In the genomic region with DNA sequence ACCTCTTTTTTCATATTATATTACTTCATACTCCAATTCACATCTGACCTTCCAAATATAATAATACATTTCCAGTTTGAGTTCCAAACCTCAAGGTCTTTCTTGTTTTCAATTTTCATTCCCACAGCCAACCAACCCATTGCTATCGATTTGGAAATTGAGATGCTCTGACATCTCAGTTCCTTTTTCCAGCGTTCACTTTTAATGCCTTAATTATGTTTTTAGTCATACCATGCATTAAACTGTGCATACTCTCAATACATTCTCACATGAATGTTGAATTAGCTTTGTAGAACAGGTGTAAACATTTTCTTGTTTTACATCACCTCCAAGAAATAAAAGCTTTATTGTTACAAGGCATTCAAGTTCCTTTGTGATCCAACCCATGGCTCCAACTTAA, we compare ENCODE assay signal across 1 cellular context.
TF ChIP-seq lines count a peak whose summit lies in the region.

No MANE protein-coding gene starts in this region.

TF ChIP-seq in WTC11, 78 proteins besides CTCF, POLR2A, EP300 and RAD21 (continued from another document):
- TF ChIP-seq, protein P1, sequence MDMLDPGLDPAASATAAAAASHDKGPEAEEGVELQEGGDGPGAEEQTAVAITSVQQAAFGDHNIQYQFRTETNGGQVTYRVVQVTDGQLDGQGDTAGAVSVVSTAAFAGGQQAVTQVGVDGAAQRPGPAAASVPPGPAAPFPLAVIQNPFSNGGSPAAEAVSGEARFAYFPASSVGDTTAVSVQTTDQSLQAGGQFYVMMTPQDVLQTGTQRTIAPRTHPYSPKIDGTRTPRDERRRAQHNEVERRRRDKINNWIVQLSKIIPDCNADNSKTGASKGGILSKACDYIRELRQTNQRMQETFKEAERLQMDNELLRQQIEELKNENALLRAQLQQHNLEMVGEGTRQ (CRISPR knock-in tag; IDR thresholded peaks at IDR 0.05) = no peak
- TF ChIP-seq, protein P2, sequence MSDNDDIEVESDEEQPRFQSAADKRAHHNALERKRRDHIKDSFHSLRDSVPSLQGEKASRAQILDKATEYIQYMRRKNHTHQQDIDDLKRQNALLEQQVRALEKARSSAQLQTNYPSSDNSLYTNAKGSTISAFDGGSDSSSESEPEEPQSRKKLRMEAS (CRISPR knock-in tag; IDR thresholded peaks at IDR 0.05) = no peak
- TF ChIP-seq, protein P3, sequence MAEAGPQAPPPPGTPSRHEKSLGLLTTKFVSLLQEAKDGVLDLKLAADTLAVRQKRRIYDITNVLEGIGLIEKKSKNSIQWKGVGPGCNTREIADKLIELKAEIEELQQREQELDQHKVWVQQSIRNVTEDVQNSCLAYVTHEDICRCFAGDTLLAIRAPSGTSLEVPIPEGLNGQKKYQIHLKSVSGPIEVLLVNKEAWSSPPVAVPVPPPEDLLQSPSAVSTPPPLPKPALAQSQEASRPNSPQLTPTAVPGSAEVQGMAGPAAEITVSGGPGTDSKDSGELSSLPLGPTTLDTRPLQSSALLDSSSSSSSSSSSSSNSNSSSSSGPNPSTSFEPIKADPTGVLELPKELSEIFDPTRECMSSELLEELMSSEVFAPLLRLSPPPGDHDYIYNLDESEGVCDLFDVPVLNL (CRISPR knock-in tag; IDR thresholded peaks at IDR 0.05; ENCODE audit: borderline replicate concordance, low read depth) = no peak
